25 cellular contexts compared by ENCODE assay signal in genomic region chr2:7809640-7810039, GRCh38.
"Had no signal": no experiment of that assay in that cellular context is flagged by ENCODE, and none has a peak within 500 bp of the region (broad histone marks: within the 10 kb centered on the region; RNA-seq: fewer than 3 reads in every experiment).

No MANE protein-coding gene starts in this region.

- FAIRE-seq: bronchial epithelial cell, islet of Langerhans, TTC549 had no signal

- H3K4me3 Mint-ChIP-seq: activated naive CD8-positive, alpha-beta T cell treated with anti-CD3 and anti-CD28 coated beads for 36 hours; effector memory CD8-positive, alpha-beta T cell; memory B cell; natural killer cell treated with Interleukin-12 subunit alpha and Interleukin-12 subunit beta and Interleukin-15 and Interleukin-18, amount 100 ng/mL, for 72 hours; T-helper 2 cell treated with Interferon-gamma antibody and Interleukin-4, amounts not matched to agents 5 μg/mL and 100 μg/mL, for 36 hours; WTC11 had no signal

- H3K36me3 Mint-ChIP-seq: activated naive CD8-positive, alpha-beta T cell treated with anti-CD3 and anti-CD28 coated beads for 36 hours; memory B cell had no signal

- H3K4me3 ChIP-seq: colonic mucosa, dorsolateral prefrontal cortex, esophagus squamous epithelium, gastroesophageal sphincter, heart left ventricle, ovary, prostate gland, right atrium auricular region, upper lobe of right lung had no signal

- ATAC-seq: effector memory CD8-positive, alpha-beta T cell; gastroesophageal sphincter; heart left ventricle; left colon; natural killer cell treated with Interleukin-12 subunit alpha and Interleukin-12 subunit beta and Interleukin-15 and Interleukin-18, amount 100 ng/mL, for 72 hours; stimulated activated naive CD8-positive, alpha-beta T cell treated with anti-CD3 and anti-CD28 coated beads, Interleukin-15, Interleukin-2, amounts not matched to agents 100 U/mL and 50 U/mL, for 24 hours; upper lobe of right lung; WTC11 had no signal

- DNase-seq: activated CD8-positive, alpha-beta memory T cell treated with anti-CD3 and anti-CD28 coated beads, Interleukin-2, amount 50 U/mL, for 48 hours; activated naive CD4-positive, alpha-beta T cell treated with Interleukin-2 at 50 U/mL for 16 hours; activated naive CD8-positive, alpha-beta T cell treated with anti-CD3 and anti-CD28 coated beads for 36 hours; activated T-cell treated with anti-CD3 and anti-CD28 coated beads, Interleukin-2, amount 50 U/mL, for 48 hours; amniotic stem cell; colonic mucosa; dorsolateral prefrontal cortex; effector memory CD8-positive, alpha-beta T cell; esophagus squamous epithelium; heart left ventricle; left colon; ovary; stimulated activated CD4-positive, alpha-beta T cell treated with anti-CD3 and anti-CD28 coated beads, Interleukin-4, amount 100 ng/mL, for 4 hours; stimulated activated naive CD8-positive, alpha-beta T cell treated with anti-CD3 and anti-CD28 coated beads, Interleukin-15, Interleukin-2, amounts not matched to agents 100 U/mL and 50 U/mL, for 24 hours; upper lobe of right lung had no signal

- H3K27me3 Mint-ChIP-seq: activated naive CD8-positive, alpha-beta T cell treated with anti-CD3 and anti-CD28 coated beads for 36 hours; effector memory CD8-positive, alpha-beta T cell had no signal

- H3K4me1 Mint-ChIP-seq: memory B cell had no signal

- H3K27ac Mint-ChIP-seq: activated naive CD8-positive, alpha-beta T cell treated with anti-CD3 and anti-CD28 coated beads for 36 hours; effector memory CD8-positive, alpha-beta T cell; memory B cell; T-helper 2 cell treated with Interferon-gamma antibody and Interleukin-4, amounts not matched to agents 5 μg/mL and 100 μg/mL, for 36 hours; WTC11 had no signal
